Comparison of ENCODE assay signal across 8 cellular contexts in genomic region chr3:131381445-131382291, GRCh38. TPM values are rescaled to one million over a fixed set of nuclear protein-coding genes. Genes with fewer than 3 reads are reported as not detected.
A peak's percentile ranks its signal among the peaks of the same experiment; 100 is the strongest.
DNase-seq lines count a peak whose midpoint lies in the region; ATAC-seq and TF ChIP-seq lines count a peak whose summit lies in the region.

TSS of gene NUDT16 (plus strand) at chr3:131381774. CDS start at chr3:131381805, 31 bp downstream.

- H3K9me3 Mint-ChIP-seq in activated naive CD4-positive, alpha-beta T cell treated with anti-CD3 and anti-CD28 coated beads, Interleukin-2, amount 50 U/mL, for 24 hours = no peaks in the 10 kb centered on the region

- H2AFZ ChIP-seq in HCT116 (ENCODE audit: low read depth, low read length, poor library complexity, severe bottlenecking) (peak within 1 kb of the TSS; percentile 24), SK-N-SH (ENCODE audit: low read depth) (peak within 1 kb of the TSS; percentile 98)

- no peaks in the 10 kb centered on the region for H3F3A ChIP-seq in SK-N-SH (replicated peaks; ENCODE audit: insufficient read depth)

- CTCF ChIA-PET in HCT116 (lab: Charles Lee) (no interaction called here), SK-N-SH (lab: Yijun Ruan, JAX) (interaction anchor here (0.6 to 2.3 kb wide), 5 partner anchors 13 to 561 kb away, joined by 4 to 9 read pairs (median 5); no protein-coding TSS in a partner anchor)

- peak within 1 kb of the TSS; percentile 95 for H3K4me3 Mint-ChIP-seq in activated naive CD4-positive, alpha-beta T cell treated with anti-CD3 and anti-CD28 coated beads, Interleukin-2, amount 50 U/mL, for 24 hours

- no TSS peak for BruUV-seq in HCT116 (replicated peaks; lab: Mats Ljungman, UMichigan)

- no peaks in the 10 kb centered on the region for H3K27me3 Mint-ChIP-seq in activated naive CD4-positive, alpha-beta T cell treated with anti-CD3 and anti-CD28 coated beads, Interleukin-2, amount 50 U/mL, for 24 hours

- no peaks in the 10 kb centered on the region for H4K20me1 ChIP-seq in HCT116 (ENCODE audit: insufficient read depth)
- H4K20me1 ChIP-seq in SK-N-SH (ENCODE audit: insufficient read depth) = no peaks in the 10 kb centered on the region

- peak; percentile 57 for TF ChIP-seq POLR2A in HCT116 (IDR thresholded peaks at IDR 0.05; ENCODE audit: borderline replicate concordance, extremely low read depth, insufficient read depth, insufficient read length)

- peak within 1 kb of the TSS; percentile 92 for H3K27ac Mint-ChIP-seq in activated naive CD4-positive, alpha-beta T cell treated with anti-CD3 and anti-CD28 coated beads, Interleukin-2, amount 50 U/mL, for 24 hours

- RAD21 ChIA-PET in HCT116 (lab: Charles Lee; ENCODE audit: low non-redundant PET in 1 of 2, low total read pairs in 2 of 2, uncharacterized antibody in 2 of 2, unreplicated experiment in 2 of 2) = interaction anchor here in 1 of 2 experiments (0.6 kb wide), 1 partner anchor 347 kb away, joined by 3 read pairs; no protein-coding TSS in a partner anchor

- TF ChIP-seq CTCF in HCT116 (IDR thresholded peaks at IDR 0.05 in 2 of 3, conservative IDR thresholded peaks at IDR 0.05 in 1 of 3; ENCODE audit: borderline replicate concordance in 1 of 3, insufficient read depth in 1 of 3, low read depth in 2 of 3, low read length in 2 of 3) = 0 out of 6 replicates have a peak, but pooled peaks of 1 of the 3 experiments have one; percentile 5
- TF ChIP-seq CTCF in SK-N-SH (IDR thresholded peaks at IDR 0.05) = no peak; the same call in 1 of the 2 replicates
- TF ChIP-seq CTCF in neutrophil (IDR thresholded peaks at IDR 0.05) = peak; percentile 47
- TF ChIP-seq CTCF in subcutaneous adipose tissue (IDR thresholded peaks at IDR 0.05; ENCODE audit: low read depth) = no peak

- H3K36me3 ChIP-seq in HCT116 (ENCODE audit: control insufficient read depth in 1 of 2, insufficient read depth in 2 of 2, low read length in 2 of 2) (no peaks in the 10 kb centered on the region), SK-N-SH (replicated peaks in 1 of 2; ENCODE audit: control insufficient read depth in 1 of 2, insufficient read depth in 2 of 2, low read length in 1 of 2) (peaks cover 20 to 22% of the 10 kb centered on the region in 2 experiments), neutrophil (peaks cover 8% of the 10 kb centered on the region)

- H3K4me1 Mint-ChIP-seq in activated naive CD4-positive, alpha-beta T cell treated with anti-CD3 and anti-CD28 coated beads, Interleukin-2, amount 50 U/mL, for 24 hours = peaks cover 27% of the 10 kb centered on the region

- ATAC-seq in HCT116 = peak; percentile 98

- no peak for TF ChIP-seq EP300 in SK-N-SH (IDR thresholded peaks at IDR 0.05; ENCODE audit: borderline replicate concordance in 1 of 2, low read depth in 1 of 2, low read length in 1 of 2)

- peak; percentile 94 for DNase-seq in GDM1 (lab: John Stamatoyannopoulos, UW)
- peak; percentile 96 for DNase-seq in HCT116 (ENCODE audit: low read depth, low spot score)
- peak; percentile 97 for DNase-seq in MV-4-11 (lab: John Stamatoyannopoulos, UW)
- DNase-seq in SK-N-SH = peak; percentile 98
- DNase-seq in germinal center (ENCODE audit: low spot score) = peak; percentile 98

- H3K9me2 ChIP-seq in HCT116 (ENCODE audit: insufficient read depth) (no peaks in the 10 kb centered on the region), SK-N-SH (no peaks in the 10 kb centered on the region)

- WGBS in SK-N-SH (ENCODE audit: low lambda C conversion rate) = 4% methylated on average over 12 of the region's 73 CpGs

- POLR2A ChIA-PET in HCT116 (lab: Charles Lee) = interaction anchor here (0.6 to 1.2 kb wide), 2 partner anchors 20 to 84 kb away, joined by 3 read pairs; no protein-coding TSS in a partner anchor
- POLR2A ChIA-PET in SK-N-SH (lab: Yijun Ruan, JAX) = interaction anchor here (1.1 to 1.5 kb wide), 4 partner anchors 28 to 333 kb away, joined by 3 to 6 read pairs (median 4); no protein-coding TSS in a partner anchor

- intact Hi-C loops in HCT116 (cut with micrococcal nuclease) = no loop called here

- H3K79me2 ChIP-seq in HCT116 (ENCODE audit: insufficient read depth, low read length) (0 out of 2 replicates have a peak, but pooled peaks cover 4% of the 10 kb centered on the region), SK-N-SH (ENCODE audit: insufficient read depth) (peaks cover 25% of the 10 kb centered on the region)

- H3K36me3 Mint-ChIP-seq in activated naive CD4-positive, alpha-beta T cell treated with anti-CD3 and anti-CD28 coated beads, Interleukin-2, amount 50 U/mL, for 24 hours = peaks cover 4% of the 10 kb centered on the region

- peak within 1 kb of the TSS; percentile 84 for H3K9ac ChIP-seq in HCT116 (ENCODE audit: low read length)
- H3K9ac ChIP-seq in SK-N-SH = peak within 1 kb of the TSS; percentile 92

- H3K4me1 ChIP-seq in HCT116 (ENCODE audit: control insufficient read depth in 1 of 2, insufficient read depth in 2 of 2, low read length in 2 of 2) = peaks cover 3 to 18% of the 10 kb centered on the region in 2 experiments; a peak in 2 of 4 replicates
- H3K4me1 ChIP-seq in SK-N-SH (ENCODE audit: control insufficient read depth in 1 of 2, insufficient read depth in 2 of 2, low read depth in 1 of 2, low read length in 1 of 2) = peaks cover 0 to 18% of the 10 kb centered on the region in 2 experiments; a peak in 2 of 4 replicates
- H3K4me1 ChIP-seq in neutrophil (ENCODE audit: control insufficient read depth in 1 of 2, insufficient read depth in 1 of 2, low read depth in 1 of 2, low read length in 1 of 2) = peaks cover 38 to 41% of the 10 kb centered on the region in 2 experiments

- H3K4me3 ChIP-seq in HCT116 (replicated peaks in 1 of 2; ENCODE audit: low read depth in 1 of 2, low read length in 2 of 2) = peak within 1 kb of the TSS; percentile 84 to 88
- H3K4me3 ChIP-seq in SK-N-SH (ENCODE audit: low read depth in 2 of 2, low read length in 1 of 2) = peak within 1 kb of the TSS; percentile 93 to 99
- peak within 1 kb of the TSS; percentile 89 to 90 for H3K4me3 ChIP-seq in neutrophil (ENCODE audit: low read depth in 1 of 2, low read length in 1 of 2)

- no peaks in the 10 kb centered on the region for H3K9me3 ChIP-seq in HCT116 (ENCODE audit: control insufficient read depth in 1 of 2, insufficient read depth in 1 of 2, low read depth in 1 of 2, low read length in 2 of 2)
- no peaks in the 10 kb centered on the region for H3K9me3 ChIP-seq in SK-N-SH
- no peaks in the 10 kb centered on the region for H3K9me3 ChIP-seq in neutrophil

- H3K27me3 ChIP-seq in HCT116 (ENCODE audit: insufficient read depth, low read length) (no peaks in the 10 kb centered on the region), SK-N-SH (ENCODE audit: insufficient read depth) (no peaks in the 10 kb centered on the region), neutrophil (no peaks in the 10 kb centered on the region)

- peak within 1 kb of the TSS; percentile 98 for H3K4me2 ChIP-seq in HCT116 (ENCODE audit: low read length)
- H3K4me2 ChIP-seq in SK-N-SH = peak within 1 kb of the TSS; percentile 89

- H3K27ac ChIP-seq in HCT116 (ENCODE audit: low read depth, low read length) (peak within 1 kb of the TSS; percentile 28; the same call in 1 of the 2 replicates), SK-N-SH (ENCODE audit: low read depth in 2 of 2, low read length in 1 of 2) (peak within 1 kb of the TSS; percentile 65 to 86), neutrophil (peak within 1 kb of the TSS; percentile 89)

- TF ChIP-seq RAD21 in HCT116 (IDR thresholded peaks at IDR 0.05; ENCODE audit: low read depth) (no peak), SK-N-SH (IDR thresholded peaks at IDR 0.05; ENCODE audit: low read length) (no peak)

TF ChIP-seq in SK-N-SH, 30 proteins besides CTCF, POLR2A, EP300 and RAD21 (continues in another document):
- TF ChIP-seq SIN3A (IDR thresholded peaks at IDR 0.05; ENCODE audit: borderline replicate concordance, low read depth, low read length) = peak; percentile 55; the same call in 1 of the 2 replicates
- TF ChIP-seq NRF1 (IDR thresholded peaks at IDR 0.05; ENCODE audit: low read depth, low read length) = no peak; the same call in 1 of the 2 replicates
- TF ChIP-seq NFIC (IDR thresholded peaks at IDR 0.05; ENCODE audit: borderline replicate concordance) = no peak
- TF ChIP-seq FOSL2 (IDR thresholded peaks at IDR 0.05; ENCODE audit: borderline replicate concordance, low read depth) = no peak
- no peak for TF ChIP-seq TCF12 (IDR thresholded peaks at IDR 0.05)
- TF ChIP-seq RCOR1 (IDR thresholded peaks at IDR 0.05; ENCODE audit: low read length) = no peak
- no peak for TF ChIP-seq FOXJ3 (CRISPR knock-in tag; IDR thresholded peaks at IDR 0.05)
- TF ChIP-seq RXRA (IDR thresholded peaks at IDR 0.05; ENCODE audit: borderline replicate concordance, low read depth) = no peak
- no peak for TF ChIP-seq PBX3 (IDR thresholded peaks at IDR 0.05)
- no peak for TF ChIP-seq MEF2A (IDR thresholded peaks at IDR 0.05; ENCODE audit: borderline replicate concordance, low read depth)
- TF ChIP-seq JUND (IDR thresholded peaks at IDR 0.05) = no peak
- peak; percentile 66 for TF ChIP-seq MXI1 (IDR thresholded peaks at IDR 0.05; ENCODE audit: low read depth, low read length)
- no peak for TF ChIP-seq FOXM1 (IDR thresholded peaks at IDR 0.05; ENCODE audit: low read depth)

RNA-seq across cellular contexts. Expression of gene NUDT16, which starts in this region (rescaled TPM):
- total RNA-seq in HCT116 (2021; ENCODE audit: unreplicated experiment) (9.7 TPM), subcutaneous adipose tissue (10 to 100 TPM; 36.2 to 67.8 (median 53.9) TPM)
- polyA plus RNA-seq in HCT116 (2012) = 4.9 and 7.5 TPM in 2 replicates
- 8.2 and 10.3 TPM in 2 replicates for polyA plus RNA-seq in SK-N-SH (2012; rRNA removed)
- polyA plus RNA-seq in SK-N-SH (2012; cell fraction: cytosol; rRNA removed) = 7.7 and 8.3 TPM in 2 replicates
- 12.4 and 15.3 TPM in 2 replicates for polyA plus RNA-seq in SK-N-SH (2012; cell fraction: nucleus; rRNA removed)

Comparison
In these comparisons a context has a peak if more than half of its experiments do, and no peak if none do; other contexts are left out.
1. Peak in every context shown above with its lines: DNase-seq, ATAC-seq, H3K4me3 ChIP-seq and H3K27ac ChIP-seq.
2. H3K27ac ChIP-seq: peak in every context shown above with its lines; median percentile 89 in neutrophil; 76 in SK-N-SH; 28 in HCT116.